1 cellular context compared by ENCODE assay signal in the genomic region with DNA sequence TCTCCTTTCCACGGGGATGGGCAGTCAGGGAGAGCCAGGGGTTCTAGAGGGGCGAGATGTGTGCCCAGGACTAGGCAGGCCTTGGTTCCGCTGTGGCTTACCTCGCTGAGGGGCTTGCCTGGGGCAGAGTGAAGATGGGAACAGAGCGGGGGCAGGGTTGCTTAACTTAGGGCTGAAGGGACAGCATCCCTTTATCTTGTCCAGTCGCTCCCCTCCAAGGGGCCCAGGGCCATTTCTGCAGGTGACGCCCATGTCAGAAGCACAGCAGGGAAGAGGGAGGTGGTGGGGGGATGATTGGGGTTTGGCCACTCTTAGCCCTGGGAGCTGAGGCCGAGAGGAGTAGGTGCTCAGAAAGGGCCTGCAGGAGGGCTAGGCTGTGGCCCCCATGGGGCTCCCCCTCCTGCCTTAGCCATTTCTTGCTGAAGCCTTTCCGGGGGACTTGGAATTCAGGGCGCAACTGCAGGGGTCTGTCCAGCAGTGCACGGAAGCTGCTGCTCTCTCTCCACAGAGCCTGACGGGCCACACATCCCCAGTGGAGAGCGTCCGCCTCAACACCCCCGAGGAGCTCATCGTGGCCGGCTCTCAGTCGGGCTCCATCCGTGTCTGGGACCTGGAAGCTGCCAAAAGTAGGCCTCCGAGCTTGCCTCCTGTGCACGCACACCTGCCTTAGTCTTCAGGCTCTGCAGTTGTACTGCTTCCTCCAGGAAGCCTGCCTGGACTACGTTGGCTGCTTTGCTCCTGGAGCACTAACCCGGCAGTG.
TF ChIP-seq lines count a peak whose summit lies in the region.

No MANE protein-coding gene starts in this region.

TF ChIP-seq in IMR-90, 13 proteins besides CTCF, POLR2A, EP300 and RAD21:
- TF ChIP-seq MAZ (IDR thresholded peaks at IDR 0.05; ENCODE audit: borderline replicate concordance, low read depth, low read length): no peak
- no peak for TF ChIP-seq BHLHE40 (IDR thresholded peaks at IDR 0.05; ENCODE audit: low read depth, low read length)
- TF ChIP-seq RFX5 (IDR thresholded peaks at IDR 0.05; ENCODE audit: low read depth, low read length): no peak
- TF ChIP-seq NFE2L2 (IDR thresholded peaks at IDR 0.05; ENCODE audit: low read depth, low read length): no peak
- no peak for TF ChIP-seq MAFK (IDR thresholded peaks at IDR 0.05; ENCODE audit: low read depth, low read length)
- no peak for TF ChIP-seq CEBPB (IDR thresholded peaks at IDR 0.05; ENCODE audit: low read depth, low read length)
- TF ChIP-seq SMC3 (IDR thresholded peaks at IDR 0.05; ENCODE audit: low read depth, low read length): no peak
- TF ChIP-seq, protein P1, sequence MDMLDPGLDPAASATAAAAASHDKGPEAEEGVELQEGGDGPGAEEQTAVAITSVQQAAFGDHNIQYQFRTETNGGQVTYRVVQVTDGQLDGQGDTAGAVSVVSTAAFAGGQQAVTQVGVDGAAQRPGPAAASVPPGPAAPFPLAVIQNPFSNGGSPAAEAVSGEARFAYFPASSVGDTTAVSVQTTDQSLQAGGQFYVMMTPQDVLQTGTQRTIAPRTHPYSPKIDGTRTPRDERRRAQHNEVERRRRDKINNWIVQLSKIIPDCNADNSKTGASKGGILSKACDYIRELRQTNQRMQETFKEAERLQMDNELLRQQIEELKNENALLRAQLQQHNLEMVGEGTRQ (IDR thresholded peaks at IDR 0.05; ENCODE audit: low read depth, low read length): no peak
- TF ChIP-seq, protein P2, sequence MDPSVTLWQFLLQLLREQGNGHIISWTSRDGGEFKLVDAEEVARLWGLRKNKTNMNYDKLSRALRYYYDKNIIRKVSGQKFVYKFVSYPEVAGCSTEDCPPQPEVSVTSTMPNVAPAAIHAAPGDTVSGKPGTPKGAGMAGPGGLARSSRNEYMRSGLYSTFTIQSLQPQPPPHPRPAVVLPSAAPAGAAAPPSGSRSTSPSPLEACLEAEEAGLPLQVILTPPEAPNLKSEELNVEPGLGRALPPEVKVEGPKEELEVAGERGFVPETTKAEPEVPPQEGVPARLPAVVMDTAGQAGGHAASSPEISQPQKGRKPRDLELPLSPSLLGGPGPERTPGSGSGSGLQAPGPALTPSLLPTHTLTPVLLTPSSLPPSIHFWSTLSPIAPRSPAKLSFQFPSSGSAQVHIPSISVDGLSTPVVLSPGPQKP (IDR thresholded peaks at IDR 0.05; ENCODE audit: borderline replicate concordance, low read depth, low read length): no peak
- no peak for TF ChIP-seq FOS (IDR thresholded peaks at IDR 0.05; ENCODE audit: low read depth, low read length)
- no peak for TF ChIP-seq MXI1 (IDR thresholded peaks at IDR 0.05; ENCODE audit: borderline replicate concordance, low read depth, low read length)
- TF ChIP-seq RCOR1 (IDR thresholded peaks at IDR 0.05; ENCODE audit: insufficient replicate concordance, low read length): no peak
- no peak for TF ChIP-seq CHD1 (IDR thresholded peaks at IDR 0.05; ENCODE audit: low read depth, low read length)
